ENCODE assay signal across 1 cellular context in genomic region chr7:135197906-135198655, GRCh38.
TF ChIP-seq lines count a peak whose summit lies in the region.

No MANE protein-coding gene starts in this region.

TF ChIP-seq in IMR-90, 13 proteins besides CTCF, POLR2A, EP300 and RAD21:
- TF ChIP-seq RCOR1 (IDR thresholded peaks at IDR 0.05; ENCODE audit: insufficient replicate concordance, low read length) (no peak), RFX5 (IDR thresholded peaks at IDR 0.05; ENCODE audit: low read depth, low read length) (no peak), MAFK (IDR thresholded peaks at IDR 0.05; ENCODE audit: low read depth, low read length) (no peak), CEBPB (IDR thresholded peaks at IDR 0.05; ENCODE audit: low read depth, low read length) (peak; percentile 38), FOS (IDR thresholded peaks at IDR 0.05; ENCODE audit: low read depth, low read length) (no peak), CHD1 (IDR thresholded peaks at IDR 0.05; ENCODE audit: low read depth, low read length) (no peak), USF2 (IDR thresholded peaks at IDR 0.05; ENCODE audit: low read depth, low read length) (no peak)
TF ChIP-seq in IMR-90: peak in this region for 1.
